In the genomic region with DNA sequence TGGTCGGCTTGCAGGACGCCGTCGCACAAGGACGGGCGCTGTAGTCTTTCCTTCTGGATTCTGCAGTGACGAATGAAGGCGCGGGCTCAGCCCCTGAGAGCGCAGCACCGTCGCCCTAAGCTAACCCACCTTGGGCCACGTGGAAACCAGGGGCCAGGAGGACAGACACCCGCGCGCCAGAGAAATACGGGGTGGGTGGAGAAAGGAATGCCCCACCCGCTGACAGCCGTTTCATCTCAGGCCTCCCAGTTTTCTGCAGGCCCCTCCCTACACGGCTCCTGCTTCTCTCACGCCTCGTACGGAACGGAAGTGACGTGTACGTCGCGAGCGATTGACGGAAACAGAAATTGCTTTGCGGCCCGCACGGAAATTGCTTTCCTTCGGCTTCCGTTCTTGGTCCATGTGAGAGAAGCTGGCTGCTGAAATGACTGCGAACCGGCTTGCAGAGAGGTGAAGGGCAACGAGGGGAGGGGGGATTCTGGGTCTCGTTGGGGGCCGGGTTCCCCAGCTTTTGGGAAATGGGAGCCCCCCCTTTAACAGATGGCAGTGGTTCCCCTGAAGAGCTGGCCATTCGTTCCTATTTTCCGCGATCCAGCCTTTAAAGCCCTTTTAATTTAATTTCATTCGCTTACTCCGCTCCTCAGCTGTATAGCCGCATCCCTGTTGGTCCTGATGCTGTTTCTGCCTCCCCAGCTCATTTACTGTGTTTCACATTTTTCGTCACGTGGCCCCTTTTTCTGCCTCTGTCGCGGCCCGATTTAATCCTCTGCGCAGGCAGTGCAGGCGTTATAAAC, we compare ENCODE assay signal across 1 cellular context.
A peak's percentile ranks its signal among the peaks of the same experiment; 100 is the strongest.
TF ChIP-seq lines count a peak whose summit lies in the region.

A gene with protein sequence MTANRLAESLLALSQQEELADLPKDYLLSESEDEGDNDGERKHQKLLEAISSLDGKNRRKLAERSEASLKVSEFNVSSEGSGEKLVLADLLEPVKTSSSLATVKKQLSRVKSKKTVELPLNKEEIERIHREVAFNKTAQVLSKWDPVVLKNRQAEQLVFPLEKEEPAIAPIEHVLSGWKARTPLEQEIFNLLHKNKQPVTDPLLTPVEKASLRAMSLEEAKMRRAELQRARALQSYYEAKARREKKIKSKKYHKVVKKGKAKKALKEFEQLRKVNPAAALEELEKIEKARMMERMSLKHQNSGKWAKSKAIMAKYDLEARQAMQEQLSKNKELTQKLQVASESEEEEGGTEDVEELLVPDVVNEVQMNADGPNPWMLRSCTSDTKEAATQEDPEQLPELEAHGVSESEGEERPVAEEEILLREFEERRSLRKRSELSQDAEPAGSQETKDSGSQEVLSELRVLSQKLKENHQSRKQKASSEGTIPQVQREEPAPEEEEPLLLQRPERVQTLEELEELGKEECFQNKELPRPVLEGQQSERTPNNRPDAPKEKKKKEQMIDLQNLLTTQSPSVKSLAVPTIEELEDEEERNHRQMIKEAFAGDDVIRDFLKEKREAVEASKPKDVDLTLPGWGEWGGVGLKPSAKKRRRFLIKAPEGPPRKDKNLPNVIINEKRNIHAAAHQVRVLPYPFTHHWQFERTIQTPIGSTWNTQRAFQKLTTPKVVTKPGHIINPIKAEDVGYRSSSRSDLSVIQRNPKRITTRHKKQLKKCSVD (plus strand): TSS at position 378 of the 794 bp plus-strand sequence. CDS start 47 bp downstream, at position 425.

TF ChIP-seq in K562, 482 proteins besides CTCF, POLR2A, EP300 and RAD21 (continued from another document and continues in another):
- TF ChIP-seq ZBTB49 (CRISPR knock-in tag; IDR thresholded peaks at IDR 0.05; ENCODE audit: borderline replicate concordance) (no peak), NUFIP1 (IDR thresholded peaks at IDR 0.05; ENCODE audit: partially characterized antibody) (no peak), E2F3 (CRISPR knock-in tag; IDR thresholded peaks at IDR 0.05) (no peak), ZNF695 (CRISPR knock-in tag; IDR thresholded peaks at IDR 0.05) (no peak), ZC3H11A (IDR thresholded peaks at IDR 0.05; ENCODE audit: low read depth, low read length) (no peak), HLTF (IDR thresholded peaks at IDR 0.05) (no peak), E4F1 (CRISPR knock-in tag; IDR thresholded peaks at IDR 0.05; ENCODE audit: borderline replicate concordance) (peak; percentile 94), FOXJ3 (CRISPR knock-in tag; IDR thresholded peaks at IDR 0.05) (no peak), GATAD2B (IDR thresholded peaks at IDR 0.05; ENCODE audit: borderline replicate concordance) (no peak), RCOR1 (IDR thresholded peaks at IDR 0.05; ENCODE audit: borderline replicate concordance in 1 of 2, low read depth in 2 of 2, low read length in 2 of 2) (no peak), TCF7L2 (IDR thresholded peaks at IDR 0.05; ENCODE audit: low read depth, low read length) (no peak), SRSF3 (IDR thresholded peaks at IDR 0.05; ENCODE audit: insufficient read depth, low read length) (no peak), ZNF316 (IDR thresholded peaks at IDR 0.05) (no peak), CBX5 (IDR thresholded peaks at IDR 0.05; ENCODE audit: borderline replicate concordance, low read depth) (no peak), LEF1 (IDR thresholded peaks at IDR 0.05) (no peak), NONO (IDR thresholded peaks at IDR 0.05; ENCODE audit: low read depth in 2 of 2, low read length in 1 of 2) (no peak), HNRNPL (IDR thresholded peaks at IDR 0.05; ENCODE audit: low read depth, low read length) (no peak), SMARCC2 (IDR thresholded peaks at IDR 0.05; ENCODE audit: low read depth) (no peak), SAP30 (IDR thresholded peaks at IDR 0.05; ENCODE audit: borderline replicate concordance, insufficient read depth, low read depth, low read length, poor library complexity, severe bottlenecking) (peak; percentile 82), PKNOX1 (IDR thresholded peaks at IDR 0.05) (peak; percentile 85), KDM4B (IDR thresholded peaks at IDR 0.05; ENCODE audit: borderline replicate concordance in 2 of 2, low read depth in 1 of 2) (0 out of 4 replicates have a peak, but pooled peaks of 1 of the 2 experiments have one; percentile 23), HEY1 (CRISPR knock-in tag; IDR thresholded peaks at IDR 0.05; ENCODE audit: borderline replicate concordance) (no peak), DPF2 (IDR thresholded peaks at IDR 0.05) (no peak), ETS2 (tag; IDR thresholded peaks at IDR 0.05; ENCODE audit: borderline replicate concordance, poor library complexity, severe bottlenecking) (no peak), TEAD1 (CRISPR knock-in tag; IDR thresholded peaks at IDR 0.05) (peak in 1 of 2 experiments; percentile 18; a peak in 1 of 4 replicates), ZBTB1 (CRISPR knock-in tag; IDR thresholded peaks at IDR 0.05; ENCODE audit: borderline replicate concordance, low read depth) (no peak), POLR2H (tag; IDR thresholded peaks at IDR 0.05; ENCODE audit: low read depth) (peak; percentile 73), HIVEP1 (CRISPR knock-in tag; IDR thresholded peaks at IDR 0.05) (no peak), ZNF280B (CRISPR knock-in tag; IDR thresholded peaks at IDR 0.05) (no peak), SUPT5H (IDR thresholded peaks at IDR 0.05) (peak; percentile 81), CXXC5 (CRISPR knock-in tag; IDR thresholded peaks at IDR 0.05) (peak; percentile 72; the same call in 1 of the 2 replicates), MITF (IDR thresholded peaks at IDR 0.05) (no peak), ZNF23 (CRISPR knock-in tag; IDR thresholded peaks at IDR 0.05) (no peak), ZNF76 (CRISPR knock-in tag; IDR thresholded peaks at IDR 0.05; ENCODE audit: borderline replicate concordance) (no peak), ZNF586 (CRISPR knock-in tag; conservative IDR thresholded peaks at IDR 0.05) (no peak), NCOR1 (IDR thresholded peaks at IDR 0.05) (no peak), HMG20B (CRISPR knock-in tag; IDR thresholded peaks at IDR 0.05) (no peak), PATZ1 (CRISPR knock-in tag; IDR thresholded peaks at IDR 0.05; ENCODE audit: borderline replicate concordance) (no peak), KAT7 (CRISPR knock-in tag; IDR thresholded peaks at IDR 0.05; ENCODE audit: borderline replicate concordance) (peak; percentile 56; the same call in 1 of the 2 replicates), NFE2 (IDR thresholded peaks at IDR 0.05; ENCODE audit: low read depth) (no peak), U2AF1 (optimal IDR thresholded peaks at IDR 0.05; ENCODE audit: low read depth, low read length) (no peak), HNRNPH1 (optimal IDR thresholded peaks at IDR 0.05; ENCODE audit: low read depth, low read length) (no peak), HDAC2 (IDR thresholded peaks at IDR 0.05) (no peak)
- TF ChIP-seq, protein P1, sequence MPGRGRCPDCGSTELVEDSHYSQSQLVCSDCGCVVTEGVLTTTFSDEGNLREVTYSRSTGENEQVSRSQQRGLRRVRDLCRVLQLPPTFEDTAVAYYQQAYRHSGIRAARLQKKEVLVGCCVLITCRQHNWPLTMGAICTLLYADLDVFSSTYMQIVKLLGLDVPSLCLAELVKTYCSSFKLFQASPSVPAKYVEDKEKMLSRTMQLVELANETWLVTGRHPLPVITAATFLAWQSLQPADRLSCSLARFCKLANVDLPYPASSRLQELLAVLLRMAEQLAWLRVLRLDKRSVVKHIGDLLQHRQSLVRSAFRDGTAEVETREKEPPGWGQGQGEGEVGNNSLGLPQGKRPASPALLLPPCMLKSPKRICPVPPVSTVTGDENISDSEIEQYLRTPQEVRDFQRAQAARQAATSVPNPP (IDR thresholded peaks at IDR 0.05; ENCODE audit: borderline replicate concordance, insufficient read depth, insufficient read length), result no peak
